16 cellular contexts compared by ENCODE assay signal in the genomic region with DNA sequence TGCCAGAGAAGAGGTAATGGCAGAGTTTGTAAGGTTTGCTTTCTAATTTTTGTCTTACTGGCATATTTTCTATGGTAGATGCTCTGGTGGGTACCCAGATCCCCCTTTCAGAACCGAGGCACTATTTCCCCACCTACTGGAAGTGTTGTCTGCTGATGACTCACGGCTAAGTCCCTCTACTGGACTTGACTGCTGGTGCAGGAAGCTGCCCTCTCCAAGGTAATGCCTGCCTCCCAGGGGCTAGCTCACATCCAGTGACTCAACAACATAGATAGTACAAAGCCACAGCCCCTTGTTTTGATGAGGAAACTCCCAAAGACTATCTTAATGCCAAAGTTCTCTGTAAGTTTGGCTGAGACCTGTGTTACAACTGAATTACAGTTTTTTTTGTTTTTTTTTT.
A peak's percentile ranks its signal among the peaks of the same experiment; 100 is the strongest.
DNase-seq lines count a peak whose midpoint lies in the region; ATAC-seq, FAIRE-seq and TF ChIP-seq lines count a peak whose summit lies in the region.
"Had no signal": no experiment of that assay in that cellular context is flagged by ENCODE, and none has a peak within 500 bp of the region (broad histone marks: within the 10 kb centered on the region; RNA-seq: fewer than 3 reads in every experiment).

No MANE protein-coding gene starts in this region.

- TF ChIP-seq CTCF in BE2C (IDR thresholded peaks at IDR 0.05; ENCODE audit: low read depth, low read length) = peak; percentile 51
- peak in 2 of 6 experiments; percentile 19 to 27 for TF ChIP-seq CTCF in adrenal gland (IDR thresholded peaks at IDR 0.05)
- TF ChIP-seq CTCF in keratinocyte (optimal IDR thresholded peaks at IDR 0.05 in 1 of 3, IDR thresholded peaks at IDR 0.05 in 1 of 3, conservative IDR thresholded peaks at IDR 0.05 in 1 of 3; ENCODE audit: extremely low read depth in 1 of 3, insufficient read depth in 2 of 3, low read length in 3 of 3) = peak; percentile 44 to 61 (median 61)

- no peak overlapping the region for H2AFZ ChIP-seq in keratinocyte (ENCODE audit: control insufficient read depth, low read length)

- H4K20me1 ChIP-seq in keratinocyte (ENCODE audit: control insufficient read depth, extremely low read depth, insufficient read depth, low read length) = no peaks in the 10 kb centered on the region

- no peak for ATAC-seq in HG03457 (IDR thresholded peaks at IDR 0.05; ENCODE audit: unreplicated experiment)
- ATAC-seq: activated CD8-positive, alpha-beta T cell treated with anti-CD3 and anti-CD28 coated beads for 36 hours had no signal

- no peaks in the 10 kb centered on the region for H3K9me1 ChIP-seq in keratinocyte (ENCODE audit: control insufficient read depth, extremely low read depth, insufficient read depth, low read length)

- TF ChIP-seq POLR2A in adrenal gland (IDR thresholded peaks at IDR 0.05) = no peak

- intact Hi-C loops in adrenal gland (cut with DNase I) = no loop called here

- H3K36me3 ChIP-seq in BE2C (no peaks in the 10 kb centered on the region; the same call in 1 of the 2 replicates), adrenal gland (replicated peaks in 1 of 2) (no peaks in the 10 kb centered on the region), keratinocyte (ENCODE audit: control insufficient read depth in 2 of 2, extremely low read depth in 1 of 2, insufficient read depth in 2 of 2, low read length in 2 of 2) (no peaks in the 10 kb centered on the region)

- H3K27me3 ChIP-seq in BE2C (no peaks in the 10 kb centered on the region), adrenal gland (no peaks in the 10 kb centered on the region), keratinocyte (ENCODE audit: control insufficient read depth, extremely low read depth, insufficient read depth, low read length) (no peaks in the 10 kb centered on the region)

- H3K4me3 ChIP-seq in BE2C (ENCODE audit: low read depth, low read length) = no peak overlapping the region
- no peak overlapping the region for H3K4me3 ChIP-seq in adrenal gland
- no peak overlapping the region for H3K4me3 ChIP-seq in keratinocyte (ENCODE audit: control insufficient read depth in 2 of 3, extremely low read depth in 1 of 3, insufficient read depth in 2 of 3, low read depth in 1 of 3, low read length in 3 of 3)

- 31 to 63% (median 36%) methylated on average over 2 of the region's 2 CpGs for WGBS in adrenal gland, 4 donors

- no peaks in the 10 kb centered on the region for H3K9me3 ChIP-seq in BE2C
- no peaks in the 10 kb centered on the region for H3K9me3 ChIP-seq in adrenal gland (replicated peaks in 1 of 3)
- no peaks in the 10 kb centered on the region for H3K9me3 ChIP-seq in keratinocyte (ENCODE audit: control insufficient read depth, low read depth, low read length)

- DNase-seq in BE2C = peak; percentile 48
- DNase-seq in HS-5 (ENCODE audit: low read depth) = peak; percentile 58
- peak in 5 of 7 donors; percentile 24 to 69 (median 40) for DNase-seq in adrenal gland
- peak; percentile 44 for DNase-seq in keratinocyte (ENCODE audit: low read depth, low spot score)
- DNase-seq in activated CD4-positive, alpha-beta T cell treated with anti-CD3 and anti-CD28 coated beads for 1 hour = no peak
- DNase-seq in HUDEP-2 (lab: John Stamatoyannopoulos, UW; ENCODE audit: unreplicated experiment in 76 of 76) = no peak
- no peak for DNase-seq in NCI-H1417 (lab: John Stamatoyannopoulos, UW)
- DNase-seq: activated CD8-positive, alpha-beta T cell treated with anti-CD3 and anti-CD28 coated beads for 36 hours; amygdala; glutamatergic neuron; naive B cell; NCI-H2081 treated with DMSO at 0.1 percent for 48 hours; SHP77 treated with DMSO at 0.1 percent for 48 hours had no signal

- H3K79me2 ChIP-seq in keratinocyte (ENCODE audit: control insufficient read depth, insufficient read depth, low read length) = no peaks in the 10 kb centered on the region

- H3K4me2 ChIP-seq in keratinocyte (ENCODE audit: control insufficient read depth, extremely low read depth, insufficient read depth, low read depth, low read length) = no peak overlapping the region

- dilution Hi-C loops in keratinocyte (cut with MboI; ENCODE audit: extremely low pct_ligation_motif_present, low sequenced_read_pairs) = no loop called here

- H3K4me1 ChIP-seq in BE2C (peaks cover 3% of the 10 kb centered on the region; the same call in 1 of the 2 replicates), adrenal gland (replicated peaks in 1 of 2) (no peaks in the 10 kb centered on the region), keratinocyte (ENCODE audit: control insufficient read depth, extremely low read depth, insufficient read depth, low read length) (peaks cover 6% of the 10 kb centered on the region)

- no peak overlapping the region for H3K9ac ChIP-seq in keratinocyte (ENCODE audit: control insufficient read depth, extremely low read depth, insufficient read depth, low read length)

- H3K27ac ChIP-seq in adrenal gland = no peak overlapping the region
- H3K27ac ChIP-seq in keratinocyte (ENCODE audit: control insufficient read depth, insufficient read depth, low read length) = no peak overlapping the region
- H3K27ac ChIP-seq: C4-2B had no signal

- FAIRE-seq in keratinocyte (lab: Jason Lieb, UNC) = peak; percentile 93
- FAIRE-seq: GM18507 had no signal

Comparison
In these comparisons a context has a peak if more than half of its experiments do, and no peak if none do; other contexts are left out.
1. DNase-seq: peak in BE2C (single experiment), HS-5 (single experiment), adrenal gland (5 of 7) and keratinocyte (single experiment); none in activated CD4-positive, alpha-beta T cell treated with anti-CD3 and anti-CD28 coated beads for 1 hour (single experiment), HUDEP-2 (0 of 76) and NCI-H1417 (0 of 3).